Comparison of ENCODE assay signal across 1 cellular context in genomic region chr1:116493484-116494350, GRCh38.
TF ChIP-seq lines count a peak whose summit lies in the region.

No MANE protein-coding gene starts in this region.

TF ChIP-seq in WTC11, 78 proteins besides CTCF, POLR2A, EP300 and RAD21 (continued from another document):
- TF ChIP-seq ARID4B (CRISPR knock-in tag; IDR thresholded peaks at IDR 0.05; ENCODE audit: borderline replicate concordance) (no peak), JUN (CRISPR knock-in tag; IDR thresholded peaks at IDR 0.05) (no peak), MLX (CRISPR knock-in tag; IDR thresholded peaks at IDR 0.05) (no peak), NR3C1 (CRISPR knock-in tag; conservative IDR thresholded peaks at IDR 0.05; ENCODE audit: low read depth) (no peak), HMGA2 (CRISPR knock-in tag; IDR thresholded peaks at IDR 0.05) (no peak), NR1H2 (CRISPR knock-in tag; IDR thresholded peaks at IDR 0.05) (no peak), SOX15 (CRISPR knock-in tag; IDR thresholded peaks at IDR 0.05) (no peak), STAT6 (CRISPR knock-in tag; conservative IDR thresholded peaks at IDR 0.05; ENCODE audit: low read depth) (no peak), AR (CRISPR knock-in tag; IDR thresholded peaks at IDR 0.05) (no peak), ERG (CRISPR knock-in tag; IDR thresholded peaks at IDR 0.05) (no peak), ATF1 (CRISPR knock-in tag; IDR thresholded peaks at IDR 0.05) (no peak)
